ENCODE assay signal across 29 cellular contexts in genomic region chr1:3018576-3018975, GRCh38. TPM values are rescaled to one million over a fixed set of nuclear protein-coding genes. Genes with fewer than 3 reads are reported as not detected.
"Had no signal": no experiment of that assay in that cellular context is flagged by ENCODE, and none has a peak within 500 bp of the region (broad histone marks: within the 10 kb centered on the region; RNA-seq: fewer than 3 reads in every experiment).

No MANE protein-coding gene starts in this region.

- H3K9me3 ChIP-seq: body of pancreas, prostate gland, tibial artery had no signal

- DNase-seq: activated CD4-positive, alpha-beta T cell treated with anti-CD3 and anti-CD28 coated beads for 36 hours; activated naive CD4-positive, alpha-beta T cell treated with anti-CD3 and anti-CD28 coated beads, Interleukin-2, amount 50 U/mL, for 16 hours; activated naive CD8-positive, alpha-beta T cell treated with anti-CD3 and anti-CD28 coated beads, Interleukin-2, amount 50 U/mL, for 24 hours; dermis blood vessel endothelial cell; effector CD8-positive, alpha-beta T cell; erythroblast; foreskin fibroblast; mesenchymal stem cell; naive B cell; stimulated activated CD4-positive, alpha-beta T cell treated with anti-CD3 and anti-CD28 coated beads, Interleukin-2, amount 100 ng/mL, for 24 hours; stimulated activated naive CD8-positive, alpha-beta T cell treated with anti-CD3 and anti-CD28 coated beads, Interleukin-15, amount 100 ng/mL, for 72 hours; T-helper 9 cell had no signal

- H3K4me1 ChIP-seq: neural progenitor cell, prostate gland, tibial artery had no signal

- H3K4me2 ChIP-seq: neural progenitor cell had no signal

- H3K9ac ChIP-seq: neural progenitor cell had no signal

- ATAC-seq: activated CD4-positive, alpha-beta T cell treated with anti-CD3 and anti-CD28 coated beads for 36 hours; activated naive CD8-positive, alpha-beta T cell treated with anti-CD3 and anti-CD28 coated beads, Interleukin-2, amount 50 U/mL, for 24 hours; body of pancreas; right cardiac atrium; stimulated activated effector memory CD8-positive, alpha-beta T cell treated with anti-CD3 and anti-CD28 coated beads, Interleukin-12 subunit alpha, Interleukin-12 subunit beta, amount 100 ng/mL, for 72 hours; stimulated activated naive CD8-positive, alpha-beta T cell treated with anti-CD3 and anti-CD28 coated beads, Interleukin-15, amount 100 ng/mL, for 72 hours; WTC11 had no signal

- H3K9me3 Mint-ChIP-seq: activated CD4-positive, alpha-beta memory T cell treated with anti-CD3 and anti-CD28 coated beads for 36 hours; activated naive CD8-positive, alpha-beta T cell treated with anti-CD3 and anti-CD28 coated beads, Interleukin-2, amount 50 U/mL, for 24 hours; stimulated activated effector memory CD8-positive, alpha-beta T cell treated with anti-CD3 and anti-CD28 coated beads, Interleukin-12 subunit alpha, Interleukin-12 subunit beta, amount 100 ng/mL, for 72 hours; stimulated activated naive CD8-positive, alpha-beta T cell treated with anti-CD3 and anti-CD28 coated beads, Interleukin-15, amount 100 ng/mL, for 72 hours had no signal

- H3K36me3 Mint-ChIP-seq: activated CD4-positive, alpha-beta memory T cell treated with anti-CD3 and anti-CD28 coated beads for 36 hours; naive B cell; neural progenitor cell; stimulated activated effector memory CD8-positive, alpha-beta T cell treated with anti-CD3 and anti-CD28 coated beads, Interleukin-12 subunit alpha, Interleukin-12 subunit beta, amount 100 ng/mL, for 72 hours had no signal

- H3K4me3 ChIP-seq: body of pancreas, cardiac muscle cell, neural progenitor cell, prostate gland, skin epidermis, tibial artery had no signal

- H3K4me1 Mint-ChIP-seq: activated CD4-positive, alpha-beta T cell treated with anti-CD3 and anti-CD28 coated beads for 36 hours; activated naive CD8-positive, alpha-beta T cell treated with anti-CD3 and anti-CD28 coated beads, Interleukin-2, amount 50 U/mL, for 24 hours; stimulated activated effector memory CD8-positive, alpha-beta T cell treated with anti-CD3 and anti-CD28 coated beads, Interleukin-12 subunit alpha, Interleukin-12 subunit beta, amount 100 ng/mL, for 72 hours; stimulated activated naive CD8-positive, alpha-beta T cell treated with anti-CD3 and anti-CD28 coated beads, Interleukin-15, amount 100 ng/mL, for 72 hours had no signal

- H2AFZ ChIP-seq: neural progenitor cell had no signal

- H3K27ac ChIP-seq: body of pancreas, cardiac muscle cell, neural progenitor cell, prostate gland, skin epidermis, tibial artery had no signal

- H3K27ac Mint-ChIP-seq: activated CD4-positive, alpha-beta memory T cell treated with anti-CD3 and anti-CD28 coated beads for 36 hours; activated CD4-positive, alpha-beta T cell treated with anti-CD3 and anti-CD28 coated beads for 36 hours; activated naive CD8-positive, alpha-beta T cell treated with anti-CD3 and anti-CD28 coated beads, Interleukin-2, amount 50 U/mL, for 24 hours; naive B cell; neural progenitor cell; stimulated activated effector memory CD8-positive, alpha-beta T cell treated with anti-CD3 and anti-CD28 coated beads, Interleukin-12 subunit alpha, Interleukin-12 subunit beta, amount 100 ng/mL, for 72 hours; WTC11 had no signal

- H3K4me3 Mint-ChIP-seq: activated CD4-positive, alpha-beta memory T cell treated with anti-CD3 and anti-CD28 coated beads for 36 hours; activated CD4-positive, alpha-beta T cell treated with anti-CD3 and anti-CD28 coated beads for 36 hours; activated naive CD8-positive, alpha-beta T cell treated with anti-CD3 and anti-CD28 coated beads, Interleukin-2, amount 50 U/mL, for 24 hours; neural progenitor cell; stimulated activated effector memory CD8-positive, alpha-beta T cell treated with anti-CD3 and anti-CD28 coated beads, Interleukin-12 subunit alpha, Interleukin-12 subunit beta, amount 100 ng/mL, for 72 hours; stimulated activated naive CD8-positive, alpha-beta T cell treated with anti-CD3 and anti-CD28 coated beads, Interleukin-15, amount 100 ng/mL, for 72 hours; WTC11 had no signal

- H3K27me3 Mint-ChIP-seq: activated CD4-positive, alpha-beta T cell treated with anti-CD3 and anti-CD28 coated beads for 36 hours; activated naive CD8-positive, alpha-beta T cell treated with anti-CD3 and anti-CD28 coated beads, Interleukin-2, amount 50 U/mL, for 24 hours had no signal

- H3K36me3 ChIP-seq: cardiac muscle cell, neural progenitor cell, prostate gland, tibial artery had no signal

- H3K27me3 ChIP-seq: body of pancreas, cardiac muscle cell, neural progenitor cell had no signal

RNA-seq across cellular contexts. Expression of gene ACTRT2, which starts 2.7 kb away (rescaled TPM):
- total RNA-seq: activated CD4-positive, alpha-beta memory T cell treated with anti-CD3 and anti-CD28 coated beads for 36 hours; activated CD4-positive, alpha-beta T cell treated with anti-CD3 and anti-CD28 coated beads for 36 hours; body of pancreas; cardiac muscle cell; dermis blood vessel endothelial cell; fibroblast of lung; kidney; left lobe of liver; mucosa of gallbladder; osteocyte; right cardiac atrium; SK-MEL-5; T-helper 1 cell treated with Interleukin-12 subunit alpha and Interleukin-12 subunit beta and Interleukin-4 antibody, amounts not matched to agents 30 ng/mL and 1 ng/mL, for 36 hours; WTC11 had no signal
- polyA plus RNA-seq: cardiac muscle cell, fibroblast of lung, right cardiac atrium had no signal

RNA-seq across cellular contexts. Expression of gene PRDM16, which starts 50.4 kb away (rescaled TPM):
- total RNA-seq: activated CD4-positive, alpha-beta memory T cell treated with anti-CD3 and anti-CD28 coated beads for 36 hours; dermis blood vessel endothelial cell had no signal
